ENCODE assay signal across 8 cellular contexts in genomic region chr2:111122631-111123421, GRCh38. TPM values are rescaled to one million over a fixed set of nuclear protein-coding genes. Genes with fewer than 3 reads are reported as not detected.
A peak's percentile ranks its signal among the peaks of the same experiment; 100 is the strongest.
DNase-seq lines count a peak whose midpoint lies in the region; ATAC-seq lines count a peak whose summit lies in the region.

No MANE protein-coding gene starts in this region.

- H4K5ac ChIP-seq in mesendoderm (ENCODE audit: low read length): no peak overlapping the region

- H3K27ac Mint-ChIP-seq in activated CD8-positive, alpha-beta T cell treated with anti-CD3 and anti-CD28 coated beads, Interleukin-2, amount 10 ng/mL, durations not matched to agents 7 days and 5 days: peak overlapping the region; percentile 43

- WGBS in mesendoderm (ENCODE audit: extremely low coverage, insufficient coverage, low lambda C conversion rate): no CpG with 5 or more reads among the region's 92 CpGs

- no peak overlapping the region for H2BK120ac ChIP-seq in mesendoderm (ENCODE audit: low read depth, low read length)

- H3K4me3 Mint-ChIP-seq in activated CD8-positive, alpha-beta T cell treated with anti-CD3 and anti-CD28 coated beads, Interleukin-2, amount 10 ng/mL, durations not matched to agents 7 days and 5 days: peak overlapping the region; percentile 94

- peak overlapping the region; percentile 29 for H3K18ac ChIP-seq in mesendoderm (ENCODE audit: low read length)

- CTCF ChIA-PET in activated CD8-positive, alpha-beta T cell treated with anti-CD3 and anti-CD28 coated beads, Interleukin-2, amount 10 ng/mL, durations not matched to agents 7 days and 5 days (lab: Charles Lee): no interaction called here

- POLR2A ChIA-PET in activated CD8-positive, alpha-beta T cell treated with anti-CD3 and anti-CD28 coated beads, Interleukin-2, amount 10 ng/mL, durations not matched to agents 7 days and 5 days (lab: Charles Lee): no interaction called here

- H3K27me3 Mint-ChIP-seq in activated CD8-positive, alpha-beta T cell treated with anti-CD3 and anti-CD28 coated beads, Interleukin-2, amount 10 ng/mL, durations not matched to agents 7 days and 5 days (ENCODE audit: low read depth): peaks cover 23% of the 10 kb centered on the region

- DNase-seq in AG20443 (ENCODE audit: low spot score) (peak; percentile 82), NCI-H345 treated with DMSO at 0.1 percent for 48 hours (lab: John Stamatoyannopoulos, UW; ENCODE audit: unreplicated experiment) (peak; percentile 50), epithelial cell of prostate (ENCODE audit: low read depth, low spot score) (no peak), mesendoderm (peak; percentile 92)
- DNase-seq in activated CD8-positive, alpha-beta T cell treated with anti-CD3 and anti-CD28 coated beads, Interleukin-2, amount 10 ng/mL, durations not matched to agents 7 days and 5 days: peak; percentile 46
- peak; percentile 28 for DNase-seq in stimulated activated naive CD4-positive, alpha-beta T cell treated with Interleukin-2 at 50 U/mL for 16 hours (lab: John Stamatoyannopoulos, UW)

- peaks cover 41% of the 10 kb centered on the region for H3K4me1 Mint-ChIP-seq in activated CD8-positive, alpha-beta T cell treated with anti-CD3 and anti-CD28 coated beads, Interleukin-2, amount 10 ng/mL, durations not matched to agents 7 days and 5 days (ENCODE audit: low read depth)

- peak overlapping the region; percentile 87 for H3K9ac ChIP-seq in mesendoderm (ENCODE audit: low read length)

- H2AK5ac ChIP-seq in mesendoderm (ENCODE audit: low read length): no peak overlapping the region

- no peaks in the 10 kb centered on the region for H3K9me3 Mint-ChIP-seq in activated CD8-positive, alpha-beta T cell treated with anti-CD3 and anti-CD28 coated beads, Interleukin-2, amount 10 ng/mL, durations not matched to agents 7 days and 5 days (ENCODE audit: insufficient read depth)

- H3K27me3 ChIP-seq in mesendoderm (ENCODE audit: insufficient read depth, low read length, poor library complexity): peaks cover 23% of the 10 kb centered on the region

- peaks cover 3% of the 10 kb centered on the region for H3K79me1 ChIP-seq in mesendoderm (ENCODE audit: low read length)

- no peak overlapping the region for H4K8ac ChIP-seq in mesendoderm (ENCODE audit: low read depth, low read length)

- H3K27ac ChIP-seq in epithelial cell of prostate: peak overlapping the region; percentile 27
- peak overlapping the region; percentile 7 for H3K27ac ChIP-seq in mesendoderm (ENCODE audit: low read depth, low read length)

- H3K4me1 ChIP-seq in mesendoderm (ENCODE audit: control insufficient read depth, low read depth, low read length): peaks cover 2% of the 10 kb centered on the region

- no peak overlapping the region for H2BK15ac ChIP-seq in mesendoderm (replicated peaks; ENCODE audit: low read depth)

- peak overlapping the region; percentile 96 for H3K56ac ChIP-seq in mesendoderm (ENCODE audit: low read length)

- H3K4ac ChIP-seq in mesendoderm (ENCODE audit: low read depth, low read length): no peak overlapping the region

- H3K23ac ChIP-seq in mesendoderm (ENCODE audit: low read length): peak overlapping the region; percentile 74

- H3K4me3 ChIP-seq in mesendoderm (ENCODE audit: low read length): peak overlapping the region; percentile 88

- peaks cover 1% of the 10 kb centered on the region for H3K79me2 ChIP-seq in mesendoderm (ENCODE audit: control insufficient read depth, insufficient read depth, low read length)

- peaks cover 2% of the 10 kb centered on the region for H3K36me3 ChIP-seq in mesendoderm (ENCODE audit: control insufficient read depth, insufficient read depth, low read length)

- H3K4me2 ChIP-seq in mesendoderm (ENCODE audit: low read length): peak overlapping the region; percentile 44

- H3K36me3 Mint-ChIP-seq in activated CD8-positive, alpha-beta T cell treated with anti-CD3 and anti-CD28 coated beads, Interleukin-2, amount 10 ng/mL, durations not matched to agents 7 days and 5 days (ENCODE audit: low read depth): peaks cover 36% of the 10 kb centered on the region

- ATAC-seq in GM21390 (IDR thresholded peaks at IDR 0.05; ENCODE audit: unreplicated experiment) (peak; percentile 0), GM21381 (IDR thresholded peaks at IDR 0.05; ENCODE audit: unreplicated experiment) (no peak)
- peak; percentile 2 for ATAC-seq in activated CD8-positive, alpha-beta T cell treated with anti-CD3 and anti-CD28 coated beads, Interleukin-2, amount 10 ng/mL, durations not matched to agents 7 days and 5 days

- no peak overlapping the region for H2BK5ac ChIP-seq in mesendoderm (ENCODE audit: low read length)

RNA-seq across cellular contexts. Expression of gene BCL2L11, which starts 2.1 kb away (rescaled TPM):
- 10 to 100 TPM; 11.7 to 16.5 TPM for total RNA-seq in activated CD8-positive, alpha-beta T cell treated with anti-CD3 and anti-CD28 coated beads, Interleukin-2, amount 10 ng/mL, durations not matched to agents 7 days and 5 days
- 6.7 TPM for polyA plus RNA-seq in mesendoderm (2013, experiment 1 of 2)
- polyA plus RNA-seq in mesendoderm (2013, experiment 2 of 2): 6.9 TPM
